10 cellular contexts compared by ENCODE assay signal in the genomic region with DNA sequence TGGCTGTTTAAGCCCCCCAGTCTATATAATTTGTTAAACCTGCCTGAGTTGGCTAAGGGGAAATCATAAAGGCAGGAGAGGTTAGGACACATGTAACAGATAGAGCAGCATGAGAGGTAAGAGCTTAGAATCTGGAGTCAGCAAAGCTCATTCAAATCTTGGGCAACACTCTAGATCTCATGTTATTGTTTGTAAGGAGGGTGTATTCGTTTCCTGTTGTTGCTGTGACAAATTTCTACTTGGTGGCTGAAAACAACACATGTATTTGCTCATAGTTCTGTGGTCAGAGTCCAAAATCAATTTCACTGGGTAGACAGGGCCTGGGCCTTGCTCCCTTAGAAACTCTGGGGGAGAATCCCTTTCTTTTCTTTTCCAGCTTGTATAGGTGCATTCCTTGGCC. TPM values are rescaled to one million over a fixed set of nuclear protein-coding genes. Genes with fewer than 3 reads are reported as not detected.
DNase-seq lines count a peak whose midpoint lies in the region; TF ChIP-seq lines count a peak whose summit lies in the region.
"Had no signal": no experiment of that assay in that cellular context is flagged by ENCODE, and none has a peak within 500 bp of the region (broad histone marks: within the 10 kb centered on the region; RNA-seq: fewer than 3 reads in every experiment).

No MANE protein-coding gene starts in this region.

- H3K79me2 ChIP-seq in hepatocyte, result no peaks in the 10 kb centered on the region

- H3K36me3 Mint-ChIP-seq in CD14-positive monocyte, result peaks cover 24 to 43% of the 10 kb centered on the region in 2 donors
- H3K36me3 Mint-ChIP-seq in IgD-negative memory B cell, result peaks cover 12% of the 10 kb centered on the region
- peaks cover 24% of the 10 kb centered on the region for H3K36me3 Mint-ChIP-seq in activated T-helper 2 cell treated with anti-CD3 and anti-CD28 coated beads, Interferon-gamma antibody, Interleukin-2, Interleukin-4, amounts not matched to agents 10 μg/mL and 5 μg/mL and 100 μg/mL, durations not matched to agents 14 hours and 24 hours and 36 hours (ENCODE audit: low read depth)

- no peaks in the 10 kb centered on the region for H3K9me3 ChIP-seq in muscle layer of duodenum (ENCODE audit: control insufficient read depth in 1 of 2, low read length in 2 of 2)
- no peaks in the 10 kb centered on the region for H3K9me3 ChIP-seq in hepatocyte (ENCODE audit: low read depth)

- H4K20me1 ChIP-seq in hepatocyte (ENCODE audit: insufficient read depth, poor library complexity, severe bottlenecking), result no peaks in the 10 kb centered on the region

- H3K27me3 Mint-ChIP-seq in CD14-positive monocyte (ENCODE audit: low read depth in 3 of 3) (peaks cover 0 to 1% (median 0%) of the 10 kb centered on the region in 3 donors), IgD-negative memory B cell (no peaks in the 10 kb centered on the region)
- peaks cover 2% of the 10 kb centered on the region for H3K27me3 Mint-ChIP-seq in activated T-helper 2 cell treated with anti-CD3 and anti-CD28 coated beads, Interferon-gamma antibody, Interleukin-2, Interleukin-4, amounts not matched to agents 10 μg/mL and 5 μg/mL and 100 μg/mL, durations not matched to agents 14 hours and 24 hours and 36 hours (ENCODE audit: low read depth)

- H3K27me3 ChIP-seq in muscle layer of duodenum (ENCODE audit: low read depth, low read length), result no peaks in the 10 kb centered on the region
- H3K27me3 ChIP-seq in hepatocyte, result no peaks in the 10 kb centered on the region

- TF ChIP-seq CTCF in CD14-positive monocyte (IDR thresholded peaks at IDR 0.05), result no peak
- no peak for TF ChIP-seq CTCF in hepatocyte (IDR thresholded peaks at IDR 0.05; ENCODE audit: poor library complexity)

- H3K36me3 ChIP-seq in muscle layer of duodenum (ENCODE audit: control insufficient read depth in 1 of 2, insufficient read depth in 2 of 2, low read length in 2 of 2) (no peaks in the 10 kb centered on the region), hepatocyte (replicated peaks; ENCODE audit: insufficient read depth, low read depth) (no peaks in the 10 kb centered on the region)
- H3K36me3 ChIP-seq: WERI-Rb-1 had no signal

- H3K4me3 ChIP-seq in muscle layer of duodenum (ENCODE audit: low read depth in 1 of 2, low read length in 2 of 2) (no peak overlapping the region), hepatocyte (no peak overlapping the region)

- peak overlapping the region; percentile 41 for H3K27ac ChIP-seq in muscle layer of duodenum (ENCODE audit: low read length)
- no peak overlapping the region for H3K27ac ChIP-seq in hepatocyte
- H3K27ac ChIP-seq: WERI-Rb-1 had no signal

- WGBS in hepatocyte (ENCODE audit: low lambda C conversion rate, missing lambda C conversion rate), result 63% methylated on average over 1 of the region's 1 CpG

- intact Hi-C loops in CD14-positive monocyte (cut with micrococcal nuclease), result no loop called here
- intact Hi-C loops in activated T-helper 2 cell treated with anti-CD3 and anti-CD28 coated beads, Interferon-gamma antibody, Interleukin-2, Interleukin-4, amounts not matched to agents 10 μg/mL and 5 μg/mL and 100 μg/mL, durations not matched to agents 14 hours and 24 hours and 36 hours (cut with micrococcal nuclease), result no loop called here

- H3K27ac Mint-ChIP-seq in CD14-positive monocyte, result peak overlapping the region; percentile 98 to 100 (median 99)
- H3K27ac Mint-ChIP-seq in IgD-negative memory B cell, result peak overlapping the region; percentile 86 to 99 (median 96)
- peak overlapping the region; percentile 42 for H3K27ac Mint-ChIP-seq in activated T-helper 2 cell treated with anti-CD3 and anti-CD28 coated beads, Interferon-gamma antibody, Interleukin-2, Interleukin-4, amounts not matched to agents 10 μg/mL and 5 μg/mL and 100 μg/mL, durations not matched to agents 14 hours and 24 hours and 36 hours

- H3K9me2 ChIP-seq in hepatocyte (replicated peaks; ENCODE audit: insufficient read depth), result no peaks in the 10 kb centered on the region

- DNase-seq in CD14-positive monocyte (ENCODE audit: low spot score) (peak; percentile 47), hepatocyte (ENCODE audit: low spot score) (no peak), nucleus accumbens (lab: John Stamatoyannopoulos, UW) (no peak), medulla oblongata (ENCODE audit: extremely low spot score) (no peak)
- no peak for DNase-seq in activated T-helper 2 cell treated with anti-CD3 and anti-CD28 coated beads, Interferon-gamma antibody, Interleukin-2, Interleukin-4, amounts not matched to agents 10 μg/mL and 5 μg/mL and 100 μg/mL, durations not matched to agents 14 hours and 24 hours and 36 hours (ENCODE audit: low spot score)
- DNase-seq in stimulated activated naive CD4-positive, alpha-beta T cell treated with Interleukin-2 at 50 U/mL for 16 hours (lab: John Stamatoyannopoulos, UW), result no peak
- DNase-seq: WERI-Rb-1 had no signal

- H2AFZ ChIP-seq in hepatocyte, result no peak overlapping the region

- no peak overlapping the region for H3K4me2 ChIP-seq in hepatocyte

- H3K4me3 Mint-ChIP-seq in CD14-positive monocyte (peak overlapping the region; percentile 20 to 65), IgD-negative memory B cell (peak overlapping the region; percentile 61 to 99 (median 88))
- H3K4me3 Mint-ChIP-seq in activated T-helper 2 cell treated with anti-CD3 and anti-CD28 coated beads, Interferon-gamma antibody, Interleukin-2, Interleukin-4, amounts not matched to agents 10 μg/mL and 5 μg/mL and 100 μg/mL, durations not matched to agents 14 hours and 24 hours and 36 hours (ENCODE audit: low read depth), result no peak overlapping the region

- peaks cover 89% of the 10 kb centered on the region for H3K4me1 Mint-ChIP-seq in CD14-positive monocyte
- peaks cover 60 to 82% (median 67%) of the 10 kb centered on the region in 3 donors for H3K4me1 Mint-ChIP-seq in IgD-negative memory B cell
- H3K4me1 Mint-ChIP-seq in activated T-helper 2 cell treated with anti-CD3 and anti-CD28 coated beads, Interferon-gamma antibody, Interleukin-2, Interleukin-4, amounts not matched to agents 10 μg/mL and 5 μg/mL and 100 μg/mL, durations not matched to agents 14 hours and 24 hours and 36 hours (ENCODE audit: low read depth), result peaks cover 44% of the 10 kb centered on the region

- H3K4me1 ChIP-seq in muscle layer of duodenum (ENCODE audit: control insufficient read depth in 1 of 2, insufficient read depth in 2 of 2, low read length in 2 of 2), result peaks cover 6 to 13% of the 10 kb centered on the region in 2 donors
- no peaks in the 10 kb centered on the region for H3K4me1 ChIP-seq in hepatocyte (ENCODE audit: insufficient read depth)

- H3K9me3 Mint-ChIP-seq in CD14-positive monocyte (no peaks in the 10 kb centered on the region), IgD-negative memory B cell (no peaks in the 10 kb centered on the region)
- H3K9me3 Mint-ChIP-seq in activated T-helper 2 cell treated with anti-CD3 and anti-CD28 coated beads, Interferon-gamma antibody, Interleukin-2, Interleukin-4, amounts not matched to agents 10 μg/mL and 5 μg/mL and 100 μg/mL, durations not matched to agents 14 hours and 24 hours and 36 hours, result no peaks in the 10 kb centered on the region

RNA-seq across cellular contexts. Expression of gene LY86, which starts 4.3 kb away (rescaled TPM):
- polyA plus RNA-seq in CD14-positive monocyte, result 100 to 1,000 TPM; 454 to 609 TPM
- polyA plus RNA-seq in IgD-negative memory B cell, result 394 TPM
- total RNA-seq in activated T-helper 2 cell treated with anti-CD3 and anti-CD28 coated beads, Interferon-gamma antibody, Interleukin-2, Interleukin-4, amounts not matched to agents 10 μg/mL and 5 μg/mL and 100 μg/mL, durations not matched to agents 14 hours and 24 hours and 36 hours, result 0.55 and 0.57 TPM in 2 replicates
- 0.27 TPM in 1 of 2 replicates, not detected in the other for total RNA-seq in hepatocyte
- 0.60 and 0.82 TPM in 2 replicates for polyA plus RNA-seq in hepatocyte
- polyA plus RNA-seq: BJ had no signal

Comparison
In these comparisons a context has a peak if more than half of its experiments do, and no peak if none do; other contexts are left out.
1. H3K27ac Mint-ChIP-seq: peak in every context shown above with its lines; median percentile 99 in CD14-positive monocyte; 96 in IgD-negative memory B cell; 42 in activated T-helper 2 cell treated with anti-CD3 and anti-CD28 coated beads, Interferon-gamma antibody, Interleukin-2, Interleukin-4, amounts not matched to agents 10 μg/mL and 5 μg/mL and 100 μg/mL, durations not matched to agents 14 hours and 24 hours and 36 hours.
2. RNA of gene LY86, which starts 4.3 kb away (polyA plus RNA-seq): 454 to 609 TPM in CD14-positive monocyte and 394 TPM in IgD-negative memory B cell (single experiment); 0.60 to 0.82 TPM in hepatocyte; every median in the first group is over 100 times any median in the second.